16 cellular contexts compared by ENCODE assay signal in the genomic region with DNA sequence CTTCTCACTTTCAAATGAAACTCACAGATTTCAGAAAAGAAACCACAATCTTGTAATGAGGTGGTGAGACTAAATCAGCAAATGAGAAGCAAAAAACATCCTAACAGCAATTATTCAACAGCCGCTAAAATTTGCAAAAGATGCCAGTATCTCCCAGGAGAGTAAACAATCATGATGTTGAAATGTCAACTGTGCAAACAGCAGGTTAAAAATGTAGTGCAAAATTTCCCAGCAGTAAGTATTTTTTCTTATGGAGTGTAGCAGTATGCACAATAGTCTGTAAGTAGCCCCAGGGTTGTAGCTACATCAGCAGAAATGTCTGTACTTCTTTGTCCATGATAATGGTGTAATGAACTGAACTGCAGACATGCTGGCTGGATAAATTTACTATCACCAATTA. TPM values are rescaled to one million over a fixed set of nuclear protein-coding genes. Genes with fewer than 3 reads are reported as not detected.
DNase-seq lines count a peak whose midpoint lies in the region; ATAC-seq, FAIRE-seq and TF ChIP-seq lines count a peak whose summit lies in the region.
"Had no signal": no experiment of that assay in that cellular context is flagged by ENCODE, and none has a peak within 500 bp of the region (broad histone marks: within the 10 kb centered on the region; RNA-seq: fewer than 3 reads in every experiment).

No MANE protein-coding gene starts in this region.

- peaks cover 6% of the 10 kb centered on the region for H3K4me1 Mint-ChIP-seq in activated CD4-positive, alpha-beta T cell treated with anti-CD3 and anti-CD28 coated beads, Interleukin-2, amount 10 ng/mL, durations not matched to agents 7 days and 5 days

- BruUV-seq in HepG2 (replicated peaks; lab: Mats Ljungman, UMichigan), result no TSS peak

- no peak overlapping the region for H2AFZ ChIP-seq in HepG2 (ENCODE audit: low read length)

- H3K36me3 Mint-ChIP-seq in activated CD4-positive, alpha-beta T cell treated with anti-CD3 and anti-CD28 coated beads, Interleukin-2, amount 10 ng/mL, durations not matched to agents 7 days and 5 days (ENCODE audit: low read depth), result no peaks in the 10 kb centered on the region

- peaks cover 22% of the 10 kb centered on the region for H3K27me3 Mint-ChIP-seq in activated CD4-positive, alpha-beta T cell treated with anti-CD3 and anti-CD28 coated beads, Interleukin-2, amount 10 ng/mL, durations not matched to agents 7 days and 5 days

- no peaks in the 10 kb centered on the region for H4K20me1 ChIP-seq in HepG2 (ENCODE audit: insufficient read depth, low read length)
- H4K20me1 ChIP-seq: BLaER1 had no signal

- no peak for FAIRE-seq in HepG2 (lab: Jason Lieb, UNC)
- FAIRE-seq: G401.6, GM12891 had no signal

- H3K27me3 ChIP-seq in liver (ENCODE audit: control insufficient read depth in 4 of 4, insufficient read depth in 4 of 4, low read length in 3 of 4) (no peaks in the 10 kb centered on the region), HepG2 (ENCODE audit: control insufficient read depth in 1 of 2, insufficient read depth in 2 of 2, low read length in 2 of 2) (no peaks in the 10 kb centered on the region), right lobe of liver (no peaks in the 10 kb centered on the region)
- H3K27me3 ChIP-seq: BLaER1 had no signal

- WGBS in liver, result 23% methylated on average over 1 of the region's 1 CpG
- 0% methylated on average over 1 of the region's 1 CpG for WGBS in HepG2 (ENCODE audit: low lambda C conversion rate)
- WGBS in right lobe of liver (ENCODE audit: insufficient coverage, low coverage, low lambda C conversion rate, missing lambda C conversion rate), result 58% methylated on average over 1 of the region's 1 CpG

- TF ChIP-seq RAD21 in liver (IDR thresholded peaks at IDR 0.05) (peak in 1 of 2 donors; percentile 11), HepG2 (CRISPR knock-in tag; IDR thresholded peaks at IDR 0.05) (no peak)

- H3K27ac ChIP-seq in liver (ENCODE audit: low read depth in 1 of 2, low read length in 2 of 2) (peak overlapping the region; percentile 80 to 93), HepG2 (ENCODE audit: extremely low read length, insufficient read depth, low read length) (no peak overlapping the region), right lobe of liver (peak overlapping the region; percentile 58 to 63 (median 63))
- H3K27ac ChIP-seq: BLaER1 had no signal

- H3K9me3 Mint-ChIP-seq in activated CD4-positive, alpha-beta T cell treated with anti-CD3 and anti-CD28 coated beads, Interleukin-2, amount 10 ng/mL, durations not matched to agents 7 days and 5 days, result no peaks in the 10 kb centered on the region
- H3K9me3 Mint-ChIP-seq: GM23338 had no signal

- H3K4me1 ChIP-seq in liver (ENCODE audit: control insufficient read depth in 4 of 4, insufficient read depth in 4 of 4, low read length in 3 of 4) (peaks cover 8 to 39% (median 24%) of the 10 kb centered on the region in 4 donors), HepG2 (ENCODE audit: insufficient read depth, low read length) (no peaks in the 10 kb centered on the region), right lobe of liver (peaks cover 0 to 39% (median 8%) of the 10 kb centered on the region in 4 donors)
- H3K4me1 ChIP-seq: BLaER1 had no signal

- no peak overlapping the region for H3K4me3 Mint-ChIP-seq in activated CD4-positive, alpha-beta T cell treated with anti-CD3 and anti-CD28 coated beads, Interleukin-2, amount 10 ng/mL, durations not matched to agents 7 days and 5 days
- H3K4me3 Mint-ChIP-seq: GM23338 had no signal

- peak in 2 of 3 experiments; percentile 35 to 77 for DNase-seq in NCI-H1417 (lab: John Stamatoyannopoulos, UW)
- no peak for DNase-seq in NCI-H1417 treated with DMSO at 0.1 percent for 48 hours (lab: John Stamatoyannopoulos, UW)
- no peak for DNase-seq in HepG2 (ENCODE audit: low spot score)
- DNase-seq in right lobe of liver, result no peak
- DNase-seq in NK-92 (lab: John Stamatoyannopoulos, UW; ENCODE audit: unreplicated experiment), result no peak
- DNase-seq in activated CD4-positive, alpha-beta T cell treated with anti-CD3 and anti-CD28 coated beads, Interleukin-2, amount 10 ng/mL, durations not matched to agents 7 days and 5 days, result no peak
- DNase-seq: 8988T, AML-193, DMS79 treated with DMSO at 0.1 percent for 48 hours, EL, H7 had no signal

- TF ChIP-seq CTCF in liver (IDR thresholded peaks at IDR 0.05; ENCODE audit: low read depth, low read length, missing input control), result no peak
- no peak for TF ChIP-seq CTCF in HepG2 (CRISPR knock-in tag; IDR thresholded peaks at IDR 0.05)
- TF ChIP-seq CTCF in right lobe of liver (IDR thresholded peaks at IDR 0.05), result no peak

- no peaks in the 10 kb centered on the region for H3K79me2 ChIP-seq in HepG2 (ENCODE audit: insufficient read depth, low read length)

- no peak overlapping the region for H3K27ac Mint-ChIP-seq in activated CD4-positive, alpha-beta T cell treated with anti-CD3 and anti-CD28 coated beads, Interleukin-2, amount 10 ng/mL, durations not matched to agents 7 days and 5 days
- H3K27ac Mint-ChIP-seq: GM23338 had no signal

- POLR2A ChIA-PET in HepG2 (lab: Yijun Ruan, JAX), result no interaction called here
- POLR2A ChIA-PET in activated CD4-positive, alpha-beta T cell treated with anti-CD3 and anti-CD28 coated beads, Interleukin-2, amount 10 ng/mL, durations not matched to agents 7 days and 5 days (lab: Charles Lee), result no interaction called here

- H3K36me3 ChIP-seq in liver (ENCODE audit: control insufficient read depth in 4 of 4, insufficient read depth in 3 of 4, low read depth in 1 of 4, low read length in 3 of 4), result no peaks in the 10 kb centered on the region
- H3K36me3 ChIP-seq in HepG2 (replicated peaks in 1 of 2; ENCODE audit: control insufficient read depth in 1 of 2, insufficient read depth in 2 of 2, low read length in 2 of 2), result no peaks in the 10 kb centered on the region
- H3K36me3 ChIP-seq in right lobe of liver, result no peaks in the 10 kb centered on the region
- H3K36me3 ChIP-seq: BLaER1 had no signal

- intact Hi-C loops in HepG2 (cut with micrococcal nuclease; ENCODE audit: unreplicated experiment), result no loop called here
- intact Hi-C loops in right lobe of liver (cut with DNase I), result no loop called here

- ATAC-seq in HepG2, result no peak
- ATAC-seq in right lobe of liver, result peak; percentile 67 to 79 (median 71)
- ATAC-seq: GM23338 had no signal

- H3K9ac ChIP-seq in liver (ENCODE audit: low read depth in 1 of 2, low read length in 2 of 2) (no peak overlapping the region), HepG2 (ENCODE audit: insufficient read depth, low read depth, low read length) (no peak overlapping the region)
- H3K9ac ChIP-seq: BLaER1 had no signal

- H3K4me3 ChIP-seq in liver (ENCODE audit: low read depth in 1 of 3, low read length in 3 of 3), result peak overlapping the region in 1 of 3 donors; percentile 31
- H3K4me3 ChIP-seq in HepG2 (replicated peaks in 1 of 3; ENCODE audit: insufficient read depth in 1 of 3, low read depth in 2 of 3, low read length in 3 of 3), result no peak overlapping the region
- H3K4me3 ChIP-seq in right lobe of liver, result peak overlapping the region in 1 of 3 donors; percentile 20
- H3K4me3 ChIP-seq: BLaER1, GM23338 had no signal

- H3K4me2 ChIP-seq in HepG2 (ENCODE audit: low read depth, low read length), result no peak overlapping the region
- H3K4me2 ChIP-seq: BLaER1 had no signal

- TF ChIP-seq POLR2A in HepG2 (IDR thresholded peaks at IDR 0.05; ENCODE audit: insufficient read depth in 1 of 2, low read depth in 2 of 2, low read length in 2 of 2) (no peak), right lobe of liver (IDR thresholded peaks at IDR 0.05) (no peak)

- H3K9me3 ChIP-seq in liver (ENCODE audit: control insufficient read depth in 4 of 4, low read length in 3 of 4) (no peaks in the 10 kb centered on the region), HepG2 (ENCODE audit: low read length) (no peaks in the 10 kb centered on the region), right lobe of liver (no peaks in the 10 kb centered on the region)
- H3K9me3 ChIP-seq: BLaER1 had no signal

- CTCF ChIA-PET in HepG2 (lab: Yijun Ruan, JAX; ENCODE audit: low intra/inter-chr PET ratio, low total read pairs), result no interaction called here
- CTCF ChIA-PET in activated CD4-positive, alpha-beta T cell treated with anti-CD3 and anti-CD28 coated beads, Interleukin-2, amount 10 ng/mL, durations not matched to agents 7 days and 5 days (lab: Charles Lee), result no interaction called here

- in situ Hi-C loops in HepG2 (cut with HindIII; ENCODE audit: extremely low pct_ligation_motif_present, low pct_unique_long_range_greater_than_20kb), result no loop called here

- TF ChIP-seq EP300 in HepG2 (IDR thresholded peaks at IDR 0.05; ENCODE audit: low read depth in 2 of 2, low read length in 2 of 2), result no peak
- TF ChIP-seq EP300 in HepG2 (CRISPR knock-in tag; IDR thresholded peaks at IDR 0.05; ENCODE audit: borderline replicate concordance), result no peak

TF ChIP-seq in liver, 16 proteins besides CTCF, POLR2A, EP300 and RAD21 (continues in another document):
- no peak for TF ChIP-seq TAF1 (conservative IDR thresholded peaks at IDR 0.05)

RNA-seq across cellular contexts. Expression of gene GRIN3A, which starts 31.5 kb away (rescaled TPM):
- total RNA-seq in liver (under 1 TPM; under 0.01 to 0.23 TPM), HepG2 (2016; rRNA removed; fragmentation: Illumina TruSeq; extraction: Trizol) (not detected in 2 replicates), right lobe of liver (under 1 TPM in 5 of 6 experiments, not detected in 1; 0.05 to 0.44 (median 0.09) TPM)
- polyA plus RNA-seq in liver (under 1 TPM; 0.08 to 0.09 TPM), HepG2 (2011; rRNA removed) (not detected in 2 replicates)
- not detected in 2 replicates for total RNA-seq in HepG2 (2016; cell fraction: cytosol; rRNA removed; fragmentation: Illumina TruSeq; extraction: Trizol; ENCODE audit: low read depth)
- not detected in 2 replicates for total RNA-seq in HepG2 (2016; cell fraction: insoluble cytoplasmic fraction; rRNA removed; fragmentation: Illumina TruSeq; extraction: Trizol)
- total RNA-seq in HepG2 (2016; cell fraction: membrane; rRNA removed; fragmentation: Illumina TruSeq; extraction: Trizol), result not detected in 2 replicates
- not detected in 2 replicates for total RNA-seq in HepG2 (2016; cell fraction: nucleus; rRNA removed; fragmentation: Illumina TruSeq; extraction: Trizol)
- not detected in 2 replicates for polyA plus RNA-seq in HepG2 (2011; cell fraction: cytosol; rRNA removed)
- polyA plus RNA-seq in HepG2 (2011; cell fraction: nucleus; rRNA removed), result not detected in 2 replicates
- polyA plus RNA-seq in HepG2 (2012), result 0.05 and 0.07 TPM in 2 replicates
- polyA plus RNA-seq in HepG2 (2016; cell fraction: cytosol; fragmentation: Illumina TruSeq; extraction: Trizol; ENCODE audit: low read depth), result not detected in 2 replicates
- polyA plus RNA-seq in HepG2 (2016; cell fraction: insoluble cytoplasmic fraction; fragmentation: Illumina TruSeq; extraction: Trizol; ENCODE audit: low read depth), result not detected in 2 replicates
- polyA plus RNA-seq in HepG2 (2016; cell fraction: membrane; fragmentation: Illumina TruSeq; extraction: Trizol; ENCODE audit: low read depth), result not detected in 2 replicates
- not detected in 2 replicates for polyA plus RNA-seq in HepG2 (2016; cell fraction: nucleus; fragmentation: Illumina TruSeq; extraction: Trizol; ENCODE audit: insufficient read depth, low read depth)
- polyA minus RNA-seq in HepG2 (2011; rRNA and poly(A)+ RNA removed; ENCODE audit: low replicate concordance), result not detected in 2 replicates
- polyA minus RNA-seq in HepG2 (2011; cell fraction: cytosol; rRNA and poly(A)+ RNA removed), result not detected in 2 replicates
- polyA minus RNA-seq in HepG2 (2011; cell fraction: nucleus; rRNA and poly(A)+ RNA removed), result not detected in 2 replicates
- total RNA-seq in activated CD4-positive, alpha-beta T cell treated with anti-CD3 and anti-CD28 coated beads, Interleukin-2, amount 10 ng/mL, durations not matched to agents 7 days and 5 days, result not detected
- total RNA-seq: H7 had no signal

Comparison
In these comparisons a context has a peak if more than half of its experiments do, and no peak if none do; other contexts are left out.
1. DNase-seq: peak in NCI-H1417 (2 of 3); none in NCI-H1417 treated with DMSO at 0.1 percent for 48 hours (single experiment), HepG2 (single experiment), right lobe of liver (0 of 3), NK-92 (single experiment) and activated CD4-positive, alpha-beta T cell treated with anti-CD3 and anti-CD28 coated beads, Interleukin-2, amount 10 ng/mL, durations not matched to agents 7 days and 5 days (single experiment).